ENCODE assay signal across 8 cellular contexts in genomic region chr19:678791-679388, GRCh38. TPM values are rescaled to one million over a fixed set of nuclear protein-coding genes. Genes with fewer than 3 reads are reported as not detected.
DNase-seq lines count a peak whose midpoint lies in the region; ATAC-seq and TF ChIP-seq lines count a peak whose summit lies in the region.

No MANE protein-coding gene starts in this region.

- no peak overlapping the region for H3K27ac Mint-ChIP-seq in activated CD8-positive, alpha-beta memory T cell treated with anti-CD3 and anti-CD28 coated beads, Interleukin-2, amount 10 ng/mL, durations not matched to agents 7 days and 5 days
- peak overlapping the region; percentile 20 for H3K27ac Mint-ChIP-seq in activated CD8-positive, alpha-beta T cell treated with anti-CD3 and anti-CD28 coated beads, Interleukin-2, amount 10 ng/mL, durations not matched to agents 7 days and 5 days

- peak overlapping the region; percentile 98 for H3K27ac ChIP-seq in suprapubic skin

- H3K36me3 ChIP-seq in iPS-15b (ENCODE audit: control insufficient read depth, insufficient read depth, low read length), result no peaks in the 10 kb centered on the region
- H3K36me3 ChIP-seq in suprapubic skin, result no peaks in the 10 kb centered on the region

- H3K9ac ChIP-seq in iPS-15b (ENCODE audit: low read depth, low read length), result no peak overlapping the region

- peaks cover 14% of the 10 kb centered on the region for H3K27me3 Mint-ChIP-seq in activated CD8-positive, alpha-beta memory T cell treated with anti-CD3 and anti-CD28 coated beads, Interleukin-2, amount 10 ng/mL, durations not matched to agents 7 days and 5 days
- peaks cover 15% of the 10 kb centered on the region for H3K27me3 Mint-ChIP-seq in activated CD8-positive, alpha-beta T cell treated with anti-CD3 and anti-CD28 coated beads, Interleukin-2, amount 10 ng/mL, durations not matched to agents 7 days and 5 days (ENCODE audit: low read depth)

- no peak for ATAC-seq in activated CD8-positive, alpha-beta memory T cell treated with anti-CD3 and anti-CD28 coated beads, Interleukin-2, amount 10 ng/mL, durations not matched to agents 7 days and 5 days
- ATAC-seq in activated CD8-positive, alpha-beta T cell treated with anti-CD3 and anti-CD28 coated beads, Interleukin-2, amount 10 ng/mL, durations not matched to agents 7 days and 5 days, result no peak

- H3K9me3 Mint-ChIP-seq in activated CD8-positive, alpha-beta memory T cell treated with anti-CD3 and anti-CD28 coated beads, Interleukin-2, amount 10 ng/mL, durations not matched to agents 7 days and 5 days (ENCODE audit: low read depth), result no peaks in the 10 kb centered on the region
- H3K9me3 Mint-ChIP-seq in activated CD8-positive, alpha-beta T cell treated with anti-CD3 and anti-CD28 coated beads, Interleukin-2, amount 10 ng/mL, durations not matched to agents 7 days and 5 days (ENCODE audit: insufficient read depth), result no peaks in the 10 kb centered on the region

- H3K4me3 ChIP-seq in iPS-15b (ENCODE audit: low read depth, low read length), result peak overlapping the region; percentile 59
- peak overlapping the region; percentile 93 for H3K4me3 ChIP-seq in suprapubic skin

- no peak for TF ChIP-seq CTCF in suprapubic skin (IDR thresholded peaks at IDR 0.05)

- DNase-seq in activated CD8-positive, alpha-beta memory T cell treated with anti-CD3 and anti-CD28 coated beads, Interleukin-2, amount 10 ng/mL, durations not matched to agents 7 days and 5 days, result no peak
- no peak for DNase-seq in activated CD8-positive, alpha-beta memory T cell treated with anti-CD3 and anti-CD28 coated beads, Interleukin-2, amount 50 U/mL, for 48 hours
- no peak for DNase-seq in activated CD8-positive, alpha-beta T cell treated with anti-CD3 and anti-CD28 coated beads, Interleukin-2, amount 10 ng/mL, durations not matched to agents 7 days and 5 days
- DNase-seq in suprapubic skin (ENCODE audit: low spot score in 2 of 2) (peak in 1 of 2 donors; percentile 79), dedifferentiated amniotic fluid mesenchymal stem cell (ENCODE audit: extremely low spot score) (no peak), NCI-H2196 (lab: John Stamatoyannopoulos, UW; ENCODE audit: unreplicated experiment) (no peak), amygdala (lab: John Stamatoyannopoulos, UW) (no peak)

- WGBS in suprapubic skin, result 79% methylated on average over 2 of the region's 16 CpGs

- CTCF ChIA-PET in activated CD8-positive, alpha-beta memory T cell treated with anti-CD3 and anti-CD28 coated beads, Interleukin-2, amount 10 ng/mL, durations not matched to agents 7 days and 5 days (lab: Charles Lee), result interaction anchor here (0.6 to 2.4 kb wide), 6 partner anchors 11 to 258 kb away, joined by 3 to 10 read pairs (median 4); no protein-coding TSS in a partner anchor
- CTCF ChIA-PET in activated CD8-positive, alpha-beta T cell treated with anti-CD3 and anti-CD28 coated beads, Interleukin-2, amount 10 ng/mL, durations not matched to agents 7 days and 5 days (lab: Charles Lee), result interaction anchor here (0.6 to 2.3 kb wide), 2 partner anchors 15 to 25 kb away, joined by 3 to 6 read pairs; no protein-coding TSS in a partner anchor

- no peak for TF ChIP-seq POLR2A in suprapubic skin (IDR thresholded peaks at IDR 0.05)

- no peaks in the 10 kb centered on the region for H3K36me3 Mint-ChIP-seq in activated CD8-positive, alpha-beta memory T cell treated with anti-CD3 and anti-CD28 coated beads, Interleukin-2, amount 10 ng/mL, durations not matched to agents 7 days and 5 days
- H3K36me3 Mint-ChIP-seq in activated CD8-positive, alpha-beta T cell treated with anti-CD3 and anti-CD28 coated beads, Interleukin-2, amount 10 ng/mL, durations not matched to agents 7 days and 5 days (ENCODE audit: low read depth), result no peaks in the 10 kb centered on the region

- peak overlapping the region; percentile 43 for H3K4me3 Mint-ChIP-seq in activated CD8-positive, alpha-beta memory T cell treated with anti-CD3 and anti-CD28 coated beads, Interleukin-2, amount 10 ng/mL, durations not matched to agents 7 days and 5 days
- H3K4me3 Mint-ChIP-seq in activated CD8-positive, alpha-beta T cell treated with anti-CD3 and anti-CD28 coated beads, Interleukin-2, amount 10 ng/mL, durations not matched to agents 7 days and 5 days, result peak overlapping the region; percentile 67

- peaks cover 2% of the 10 kb centered on the region for H3K4me1 Mint-ChIP-seq in activated CD8-positive, alpha-beta memory T cell treated with anti-CD3 and anti-CD28 coated beads, Interleukin-2, amount 10 ng/mL, durations not matched to agents 7 days and 5 days
- peaks cover 9% of the 10 kb centered on the region for H3K4me1 Mint-ChIP-seq in activated CD8-positive, alpha-beta T cell treated with anti-CD3 and anti-CD28 coated beads, Interleukin-2, amount 10 ng/mL, durations not matched to agents 7 days and 5 days (ENCODE audit: low read depth)

- H3K4me1 ChIP-seq in iPS-15b (ENCODE audit: control insufficient read depth, insufficient read depth, low read length) (no peaks in the 10 kb centered on the region), suprapubic skin (peaks cover 47% of the 10 kb centered on the region)

- H3K27me3 ChIP-seq in iPS-15b (ENCODE audit: control insufficient read depth, insufficient read depth, low read length) (peaks cover 7% of the 10 kb centered on the region), suprapubic skin (peaks cover 4% of the 10 kb centered on the region)

- H3K9me3 ChIP-seq in iPS-15b (ENCODE audit: control insufficient read depth, insufficient read depth, low read length) (no peaks in the 10 kb centered on the region), suprapubic skin (no peaks in the 10 kb centered on the region)

- POLR2A ChIA-PET in activated CD8-positive, alpha-beta T cell treated with anti-CD3 and anti-CD28 coated beads, Interleukin-2, amount 10 ng/mL, durations not matched to agents 7 days and 5 days (lab: Charles Lee), result interaction anchor here (1.9 kb wide), 1 partner anchor 16 kb away, joined by 10 read pairs; the partner anchor contains the start of gene RNF126

- TF ChIP-seq EP300 in suprapubic skin (IDR thresholded peaks at IDR 0.05), result no peak

RNA-seq across cellular contexts. Expression of gene FSTL3, which starts 2.7 kb away (rescaled TPM):
- total RNA-seq in activated CD8-positive, alpha-beta memory T cell treated with anti-CD3 and anti-CD28 coated beads, Interleukin-2, amount 10 ng/mL, durations not matched to agents 7 days and 5 days, result 1 to 10 TPM; 2.2 to 3.1 TPM
- total RNA-seq in activated CD8-positive, alpha-beta T cell treated with anti-CD3 and anti-CD28 coated beads, Interleukin-2, amount 10 ng/mL, durations not matched to agents 7 days and 5 days, result 1 to 10 TPM; 2.2 to 3.0 TPM
- total RNA-seq in suprapubic skin, result 10 to 100 TPM; 19.6 to 61.4 (median 59.0) TPM

RNA-seq across cellular contexts. Expression of gene RNF126, which starts 15.9 kb away (rescaled TPM):
- total RNA-seq in activated CD8-positive, alpha-beta memory T cell treated with anti-CD3 and anti-CD28 coated beads, Interleukin-2, amount 10 ng/mL, durations not matched to agents 7 days and 5 days, result 10 to 100 TPM; 76.9 to 83.0 TPM
- total RNA-seq in activated CD8-positive, alpha-beta T cell treated with anti-CD3 and anti-CD28 coated beads, Interleukin-2, amount 10 ng/mL, durations not matched to agents 7 days and 5 days, result 10 to 100 TPM; 71.3 to 78.4 TPM
- 100 to 1,000 TPM in 3 of 4 donors, 10 to 100 TPM in 1; 96.0 to 118 (median 106) TPM for total RNA-seq in suprapubic skin

RNA-seq across cellular contexts. Expression of gene PRSS57, which starts 16.4 kb away (rescaled TPM):
- total RNA-seq in activated CD8-positive, alpha-beta memory T cell treated with anti-CD3 and anti-CD28 coated beads, Interleukin-2, amount 10 ng/mL, durations not matched to agents 7 days and 5 days, result under 1 TPM in 1 of 2 experiments, not detected in 1; 0.59 TPM
- total RNA-seq in activated CD8-positive, alpha-beta T cell treated with anti-CD3 and anti-CD28 coated beads, Interleukin-2, amount 10 ng/mL, durations not matched to agents 7 days and 5 days, result not detected
- not detected for total RNA-seq in suprapubic skin

RNA-seq across cellular contexts. Expression of gene PALM, which starts 29.8 kb away (rescaled TPM):
- not detected for total RNA-seq in activated CD8-positive, alpha-beta memory T cell treated with anti-CD3 and anti-CD28 coated beads, Interleukin-2, amount 10 ng/mL, durations not matched to agents 7 days and 5 days
- total RNA-seq in activated CD8-positive, alpha-beta T cell treated with anti-CD3 and anti-CD28 coated beads, Interleukin-2, amount 10 ng/mL, durations not matched to agents 7 days and 5 days, result not detected
- 10 to 100 TPM; 19.4 to 45.4 (median 24.2) TPM for total RNA-seq in suprapubic skin

RNA-seq across cellular contexts. Expression of gene FGF22, which starts 39.2 kb away (rescaled TPM):
- total RNA-seq in activated CD8-positive, alpha-beta memory T cell treated with anti-CD3 and anti-CD28 coated beads, Interleukin-2, amount 10 ng/mL, durations not matched to agents 7 days and 5 days, result not detected
- total RNA-seq in activated CD8-positive, alpha-beta T cell treated with anti-CD3 and anti-CD28 coated beads, Interleukin-2, amount 10 ng/mL, durations not matched to agents 7 days and 5 days, result not detected
- total RNA-seq in suprapubic skin, result 10 to 100 TPM in 2 of 4 donors, 1 to 10 TPM in 2; 5.2 to 13.0 (median 9.2) TPM

Comparison
In these comparisons a context has a peak if more than half of its experiments do, and no peak if none do; other contexts are left out.
1. RNA of gene FSTL3, which starts 2.7 kb away (total RNA-seq): 19.6 to 61.4 TPM in suprapubic skin; 2.2 to 3.1 TPM in activated CD8-positive, alpha-beta memory T cell treated with anti-CD3 and anti-CD28 coated beads, Interleukin-2, amount 10 ng/mL, durations not matched to agents 7 days and 5 days and 2.2 to 3.0 TPM in activated CD8-positive, alpha-beta T cell treated with anti-CD3 and anti-CD28 coated beads, Interleukin-2, amount 10 ng/mL, durations not matched to agents 7 days and 5 days; every median in the first group is over 4 times any median in the second.